8 cellular contexts compared by ENCODE assay signal in genomic region chr2:217858519-217859466, GRCh38.
DNase-seq lines count a peak whose midpoint lies in the region; ATAC-seq and TF ChIP-seq lines count a peak whose summit lies in the region.

No MANE protein-coding gene starts in this region.

- H3K4me1 Mint-ChIP-seq in glutamatergic neuron (ENCODE audit: low read depth, unreplicated experiment): peaks cover 6% of the 10 kb centered on the region

- no peak overlapping the region for H2AFZ ChIP-seq in trophoblast cell (ENCODE audit: insufficient read depth, low read length, poor library complexity)

- no peak overlapping the region for H3K9ac ChIP-seq in trophoblast cell (ENCODE audit: low read length)

- H2BK12ac ChIP-seq in trophoblast cell (ENCODE audit: low read length): no peak overlapping the region

- H3K4me3 ChIP-seq in RWPE2 (ENCODE audit: severe bottlenecking) (no peak overlapping the region), trophoblast cell (ENCODE audit: low read depth, low read length) (no peak overlapping the region)

- no peaks in the 10 kb centered on the region for H3K79me2 ChIP-seq in trophoblast cell (ENCODE audit: control insufficient read depth, insufficient read depth, low read length, poor library complexity)

- H2BK120ac ChIP-seq in trophoblast cell (ENCODE audit: insufficient read depth, low read length, poor library complexity): no peak overlapping the region

- no peak overlapping the region for H3K23ac ChIP-seq in trophoblast cell (ENCODE audit: low read length)

- no peak overlapping the region for H4K12ac ChIP-seq in trophoblast cell (ENCODE audit: low read depth, low read length)

- H2BK5ac ChIP-seq in trophoblast cell (ENCODE audit: low read depth, low read length, poor library complexity): no peak overlapping the region

- H2AK5ac ChIP-seq in trophoblast cell (ENCODE audit: low read length): no peak overlapping the region

- H3K27ac ChIP-seq in RWPE2 (ENCODE audit: poor library complexity, severe bottlenecking) (no peak overlapping the region), trophoblast cell (ENCODE audit: low read depth, low read length) (no peak overlapping the region)

- H4K91ac ChIP-seq in trophoblast cell (ENCODE audit: low read depth, low read length): no peak overlapping the region

- peaks cover 3% of the 10 kb centered on the region for H3K27me3 Mint-ChIP-seq in glutamatergic neuron (ENCODE audit: unreplicated experiment)

- no peak overlapping the region for H4K8ac ChIP-seq in trophoblast cell (ENCODE audit: low read depth, low read length)

- TF ChIP-seq CTCF in RWPE2 (IDR thresholded peaks at IDR 0.05; ENCODE audit: poor library complexity, severe bottlenecking): no peak
- no peak for TF ChIP-seq CTCF in glutamatergic neuron (IDR thresholded peaks at IDR 0.05; ENCODE audit: partially characterized antibody, unreplicated experiment)

- H3K36me3 ChIP-seq in RWPE2 (ENCODE audit: low read depth) (no peaks in the 10 kb centered on the region), trophoblast cell (ENCODE audit: control insufficient read depth in 1 of 2, insufficient read depth in 2 of 2, low read length in 2 of 2) (no peaks in the 10 kb centered on the region)

- H3K14ac ChIP-seq in trophoblast cell (ENCODE audit: low read length): no peak overlapping the region

- in situ Hi-C loops in Caki2 (cut with HindIII; ENCODE audit: low pct_unique_long_range_greater_than_20kb, low sequenced_read_pairs): no loop called here

- ATAC-seq in RWPE2 (ENCODE audit: low read depth) (0 out of 3 replicates have a peak, but pooled peaks have one; percentile 32), GM19324 (IDR thresholded peaks at IDR 0.05; ENCODE audit: low FRiP score, unreplicated experiment) (no peak), GM19351 (IDR thresholded peaks at IDR 0.05; ENCODE audit: unreplicated experiment) (no peak), HG02623 (IDR thresholded peaks at IDR 0.05; ENCODE audit: unreplicated experiment) (no peak)

- H3K27ac Mint-ChIP-seq in glutamatergic neuron (ENCODE audit: unreplicated experiment): no peak overlapping the region

- H3K27me3 ChIP-seq in RWPE2 (ENCODE audit: insufficient read depth, poor library complexity, severe bottlenecking) (no peaks in the 10 kb centered on the region), trophoblast cell (ENCODE audit: insufficient read depth, low read length) (no peaks in the 10 kb centered on the region)

- H3K36me3 Mint-ChIP-seq in glutamatergic neuron (ENCODE audit: unreplicated experiment): peaks cover 4% of the 10 kb centered on the region

- no peak overlapping the region for H3K4me2 ChIP-seq in trophoblast cell (ENCODE audit: low read length)

- no peaks in the 10 kb centered on the region for H3K79me1 ChIP-seq in trophoblast cell (ENCODE audit: low read length)

- DNase-seq in Caki2 (ENCODE audit: low read depth) (peak; percentile 52), RWPE2 (ENCODE audit: low spot score) (no peak), glutamatergic neuron (peak; percentile 75), trophoblast cell (peak; percentile 30 to 56), T-helper 9 cell (no peak)

- H3K4ac ChIP-seq in trophoblast cell (ENCODE audit: low read depth, low read length): no peak overlapping the region

- no peak overlapping the region for H3K18ac ChIP-seq in trophoblast cell (ENCODE audit: low read length)

- H3K4me3 Mint-ChIP-seq in glutamatergic neuron (ENCODE audit: unreplicated experiment): no peak overlapping the region

- peaks cover 7% of the 10 kb centered on the region for H3K9me3 Mint-ChIP-seq in glutamatergic neuron (ENCODE audit: unreplicated experiment)

- no CpG with 5 or more reads among the region's 11 CpGs for WGBS in trophoblast cell (ENCODE audit: extremely low coverage, insufficient coverage, insufficient read length)

- H3K4me1 ChIP-seq in RWPE2 (ENCODE audit: insufficient read depth, poor library complexity, severe bottlenecking) (no peaks in the 10 kb centered on the region), trophoblast cell (ENCODE audit: control insufficient read depth in 1 of 2, insufficient read depth in 2 of 2, low read length in 2 of 2) (peaks cover 0 to 4% of the 10 kb centered on the region in 2 experiments)

- H3K9me3 ChIP-seq in RWPE2 (ENCODE audit: severe bottlenecking) (no peaks in the 10 kb centered on the region), trophoblast cell (ENCODE audit: insufficient read depth, low read depth, low read length) (no peaks in the 10 kb centered on the region)

Comparison
In these comparisons a context has a peak if more than half of its experiments do, and no peak if none do; other contexts are left out.
1. DNase-seq: peak in Caki2 (single experiment), glutamatergic neuron (single experiment) and trophoblast cell (2 of 2); none in RWPE2 (single experiment) and T-helper 9 cell (single experiment).